ENCODE assay signal across 13 cellular contexts in the genomic region with DNA sequence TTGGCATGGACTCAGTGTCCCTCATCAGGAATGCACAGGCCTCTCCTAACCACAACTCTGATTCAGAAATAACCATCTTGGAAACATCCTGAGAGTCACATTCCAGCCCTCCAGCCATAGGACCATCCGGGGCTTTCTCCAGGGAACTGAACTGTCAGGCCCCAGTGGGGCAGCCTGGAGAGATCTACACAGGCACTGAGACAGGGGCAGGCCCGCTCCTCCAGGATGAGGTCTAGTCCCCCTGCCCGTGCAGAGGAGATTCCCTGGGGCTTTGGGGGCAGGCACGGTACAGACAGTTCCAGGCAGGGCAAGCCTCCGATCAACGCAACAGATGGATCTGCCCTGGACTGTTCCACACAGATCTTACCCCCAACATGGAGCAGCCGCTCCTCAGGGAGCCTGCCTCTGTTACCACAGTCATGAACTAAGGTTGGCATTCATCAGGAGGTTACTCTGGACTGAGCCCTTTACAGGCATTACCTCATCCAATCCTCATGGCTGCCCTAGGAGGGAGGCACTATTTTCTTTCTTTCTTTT. TPM values are rescaled to one million over a fixed set of nuclear protein-coding genes. Genes with fewer than 3 reads are reported as not detected.
DNase-seq lines count a peak whose midpoint lies in the region; FAIRE-seq and TF ChIP-seq lines count a peak whose summit lies in the region.
"Had no signal": no experiment of that assay in that cellular context is flagged by ENCODE, and none has a peak within 500 bp of the region (broad histone marks: within the 10 kb centered on the region; RNA-seq: fewer than 3 reads in every experiment).

No MANE protein-coding gene starts in this region.

- no peaks in the 10 kb centered on the region for H3K9me3 ChIP-seq in smooth muscle cell (replicated peaks; ENCODE audit: low read depth)
- H3K9me3 ChIP-seq in uterus: no peaks in the 10 kb centered on the region
- H3K9me3 ChIP-seq: Caco-2, Peyer's patch, spleen had no signal

- no peak overlapping the region for H2AFZ ChIP-seq in smooth muscle cell (ENCODE audit: low read depth)

- H3K79me2 ChIP-seq in smooth muscle cell (ENCODE audit: low read depth): no peaks in the 10 kb centered on the region

- no peaks in the 10 kb centered on the region for H4K20me1 ChIP-seq in smooth muscle cell (ENCODE audit: low read depth)

- no peak overlapping the region for H3K4me3 ChIP-seq in smooth muscle cell
- H3K4me3 ChIP-seq in uterus: no peak overlapping the region
- H3K4me3 ChIP-seq: Peyer's patch, spleen had no signal

- intact Hi-C loops in uterus (cut with DNase I; ENCODE audit: low total_unique reads): no loop called here

- H3F3A ChIP-seq in smooth muscle cell (ENCODE audit: low read depth): no peaks in the 10 kb centered on the region

- H3K4me1 ChIP-seq in smooth muscle cell (ENCODE audit: low read depth): peaks cover 10% of the 10 kb centered on the region
- H3K4me1 ChIP-seq in uterus: no peaks in the 10 kb centered on the region
- H3K4me1 ChIP-seq: Peyer's patch, spleen had no signal

- DNase-seq in GM04504 (ENCODE audit: low read depth): peak; percentile 60
- peak; percentile 66 for DNase-seq in amniotic epithelial cell (ENCODE audit: low read depth)
- peak; percentile 53 for DNase-seq in glomerular visceral epithelial cell (ENCODE audit: extremely low spot score)
- no peak for DNase-seq in smooth muscle cell (lab: John Stamatoyannopoulos, UW; ENCODE audit: unreplicated experiment)
- DNase-seq in GM12892 (ENCODE audit: insufficient read length): no peak
- no peak for DNase-seq in uterus
- DNase-seq in SIG-M5 (lab: John Stamatoyannopoulos, UW): no peak
- DNase-seq in substantia nigra (lab: John Stamatoyannopoulos, UW): no peak
- DNase-seq: amygdala, Caco-2, NCI-H2227 treated with DMSO at 0.1 percent for 48 hours, Peyer's patch, spleen had no signal

- TF ChIP-seq CTCF in smooth muscle cell (IDR thresholded peaks at IDR 0.05; ENCODE audit: borderline replicate concordance, insufficient read depth, poor library complexity, severe bottlenecking) (no peak), uterus (IDR thresholded peaks at IDR 0.05) (no peak)

- FAIRE-seq in GM12892 (lab: Jason Lieb, UNC): no peak

- WGBS in smooth muscle cell (ENCODE audit: low lambda C conversion rate): 65% methylated on average over 7 of the region's 7 CpGs

- H3K27me3 ChIP-seq in smooth muscle cell (ENCODE audit: low read depth): no peaks in the 10 kb centered on the region
- H3K27me3 ChIP-seq in uterus: no peaks in the 10 kb centered on the region
- H3K27me3 ChIP-seq: Peyer's patch had no signal

- H3K36me3 ChIP-seq in smooth muscle cell (ENCODE audit: low read depth): no peaks in the 10 kb centered on the region
- H3K36me3 ChIP-seq in uterus: no peaks in the 10 kb centered on the region
- H3K36me3 ChIP-seq: Peyer's patch, spleen had no signal

- no peak overlapping the region for H3K9ac ChIP-seq in smooth muscle cell (ENCODE audit: low read depth)

- peak overlapping the region; percentile 47 for H3K27ac ChIP-seq in smooth muscle cell (ENCODE audit: low read depth)
- no peak overlapping the region for H3K27ac ChIP-seq in uterus
- H3K27ac ChIP-seq in substantia nigra (ENCODE audit: low read depth, low read length, poor library complexity, severe bottlenecking): no peak overlapping the region
- H3K27ac ChIP-seq: spleen had no signal

- H3K4me2 ChIP-seq in smooth muscle cell: peak overlapping the region; percentile 13

- TF ChIP-seq POLR2A in GM12892 (IDR thresholded peaks at IDR 0.05; ENCODE audit: low read depth, low read length): no peak
- TF ChIP-seq POLR2A in uterus (IDR thresholded peaks at IDR 0.05): no peak

RNA-seq across cellular contexts. Expression of a gene that starts 12.0 kb away (rescaled TPM):
- 1.1 and 3.0 TPM in 2 replicates for total RNA-seq in smooth muscle cell
- polyA plus RNA-seq in smooth muscle cell: 4.9 and 7.5 TPM in 2 replicates
- not detected for polyA plus RNA-seq in GM12892 (2012; ENCODE audit: missing spikeins)
- 1 to 10 TPM in 3 of 4 donors, under 1 TPM in 1; 0.29 to 7.8 (median 4.6) TPM for total RNA-seq in uterus

RNA-seq across cellular contexts. Expression of a gene that starts 59.6 kb away (rescaled TPM):
- total RNA-seq in smooth muscle cell (15.1 and 19.2 TPM in 2 replicates), uterus (10 to 100 TPM in 3 of 4 donors, 1 to 10 TPM in 1; 8.2 to 44.2 (median 18.5) TPM)
- polyA plus RNA-seq in smooth muscle cell: 16.9 and 17.9 TPM in 2 replicates
- 2.2 TPM for polyA plus RNA-seq in GM12892 (2012; ENCODE audit: missing spikeins)

Comparison
In these comparisons a context has a peak if more than half of its experiments do, and no peak if none do; other contexts are left out.
1. DNase-seq: peak in GM04504 (single experiment), amniotic epithelial cell (single experiment) and glomerular visceral epithelial cell (single experiment); none in smooth muscle cell (single experiment), GM12892 (single experiment), uterus (0 of 2), SIG-M5 (single experiment) and substantia nigra (0 of 49).